In genomic region chrX:154373340-154374306, GRCh38 we compare ENCODE assay signal across 8 cellular contexts. TPM values are rescaled to one million over a fixed set of nuclear protein-coding genes. Genes with fewer than 3 reads are reported as not detected.
DNase-seq lines count a peak whose midpoint lies in the region; TF ChIP-seq lines count a peak whose summit lies in the region.

No MANE protein-coding gene starts in this region.

- peak overlapping the region; percentile 56 for H3K4me3 ChIP-seq in LNCaP clone FGC (ENCODE audit: low read depth, low read length)
- H3K4me3 ChIP-seq in epithelial cell of esophagus (ENCODE audit: low read length), result peak overlapping the region; percentile 61
- peak overlapping the region; percentile 4 for H3K4me3 ChIP-seq in mucosa of stomach (ENCODE audit: low read length)
- H3K4me3 ChIP-seq in urinary bladder (ENCODE audit: low read depth, low read length), result peak overlapping the region; percentile 43

- TF ChIP-seq CTCF in LNCaP clone FGC (IDR thresholded peaks at IDR 0.05; ENCODE audit: control insufficient read depth, extremely low read depth, insufficient read depth), result peak; percentile 65
- peak; percentile 72 for TF ChIP-seq CTCF in epithelial cell of esophagus (IDR thresholded peaks at IDR 0.05; ENCODE audit: insufficient read depth, low read depth, low read length, missing control alignments)

- DNase-seq in NCI-H2107 treated with DMSO at 0.1 percent for 48 hours (lab: John Stamatoyannopoulos, UW; ENCODE audit: unreplicated experiment), result peak; percentile 50
- DNase-seq in NCI-H2107 (lab: John Stamatoyannopoulos, UW), result no peak
- DNase-seq in LNCaP clone FGC (ENCODE audit: low read depth), result peak; percentile 67
- peak; percentile 89 for DNase-seq in SK-N-DZ (ENCODE audit: low spot score)
- peak; percentile 85 for DNase-seq in epithelial cell of esophagus (ENCODE audit: low read depth)
- no peak for DNase-seq in activated CD4-positive, CD25-positive, alpha-beta regulatory T cell (lab: John Stamatoyannopoulos, UW)

- peaks cover 5% of the 10 kb centered on the region for H3K27me3 ChIP-seq in mucosa of stomach (ENCODE audit: control insufficient read depth, insufficient read depth, low read length)

- H3K9ac ChIP-seq in mucosa of stomach (ENCODE audit: low read length), result peak overlapping the region; percentile 47

- H3K36me3 ChIP-seq in mucosa of stomach (ENCODE audit: control insufficient read depth, insufficient read depth, low read length) (no peaks in the 10 kb centered on the region), urinary bladder (ENCODE audit: insufficient read depth) (no peaks in the 10 kb centered on the region)

- no peaks in the 10 kb centered on the region for H3K9me3 ChIP-seq in mucosa of stomach (ENCODE audit: control insufficient read depth, low read length)

- H3K4me1 ChIP-seq in mucosa of stomach (ENCODE audit: control insufficient read depth, insufficient read depth, low read length) (peaks cover 18% of the 10 kb centered on the region), urinary bladder (ENCODE audit: insufficient read depth) (no peaks in the 10 kb centered on the region)

- peak overlapping the region; percentile 81 for H3K27ac ChIP-seq in urinary bladder (ENCODE audit: low read depth)

- 7% methylated on average over 23 of the region's 23 CpGs for WGBS in urinary bladder

RNA-seq across cellular contexts. Expression of gene FLNA, which starts 0.8 kb away (rescaled TPM):
- polyA plus RNA-seq in SK-N-DZ (2014; cell fraction: cytosol; rRNA removed), result 118 and 164 TPM in 2 replicates
- polyA plus RNA-seq in SK-N-DZ (2014; cell fraction: nucleus; rRNA removed), result 267 and 369 TPM in 2 replicates
- 1,306 TPM for total RNA-seq in urinary bladder
- 6,054 TPM for polyA plus RNA-seq in urinary bladder

RNA-seq across cellular contexts. Expression of gene EMD, which starts 5.5 kb away (rescaled TPM):
- 76.3 and 77.9 TPM in 2 replicates for polyA plus RNA-seq in SK-N-DZ (2014; cell fraction: cytosol; rRNA removed)
- 63.6 and 71.0 TPM in 2 replicates for polyA plus RNA-seq in SK-N-DZ (2014; cell fraction: nucleus; rRNA removed)
- 25.9 TPM for total RNA-seq in urinary bladder
- polyA plus RNA-seq in urinary bladder, result 138 TPM

RNA-seq across cellular contexts. Expression of gene RPL10, which starts 24.6 kb away (rescaled TPM):
- polyA plus RNA-seq in SK-N-DZ (2014; cell fraction: cytosol; rRNA removed), result 4,718 and 5,431 TPM in 2 replicates
- 2,533 and 5,089 TPM in 2 replicates for polyA plus RNA-seq in SK-N-DZ (2014; cell fraction: nucleus; rRNA removed)
- total RNA-seq in urinary bladder, result 3,691 TPM
- 5,631 TPM for polyA plus RNA-seq in urinary bladder

RNA-seq across cellular contexts. Expression of gene DNASE1L1, which starts 35.4 kb away (rescaled TPM):
- 15.5 and 17.3 TPM in 2 replicates for polyA plus RNA-seq in SK-N-DZ (2014; cell fraction: cytosol; rRNA removed)
- 12.1 and 20.9 TPM in 2 replicates for polyA plus RNA-seq in SK-N-DZ (2014; cell fraction: nucleus; rRNA removed)
- total RNA-seq in urinary bladder, result 11.9 TPM
- 22.3 TPM for polyA plus RNA-seq in urinary bladder

RNA-seq across cellular contexts. Expression of gene TAFAZZIN, which starts 37.7 kb away (rescaled TPM):
- 37.3 and 52.4 TPM in 2 replicates for polyA plus RNA-seq in SK-N-DZ (2014; cell fraction: cytosol; rRNA removed)
- 299 and 385 TPM in 2 replicates for polyA plus RNA-seq in SK-N-DZ (2014; cell fraction: nucleus; rRNA removed)
- total RNA-seq in urinary bladder, result 13.4 TPM
- 33.4 TPM for polyA plus RNA-seq in urinary bladder

Comparison
In these comparisons a context has a peak if more than half of its experiments do, and no peak if none do; other contexts are left out.
1. DNase-seq: peak in NCI-H2107 treated with DMSO at 0.1 percent for 48 hours (single experiment), LNCaP clone FGC (single experiment), SK-N-DZ (single experiment) and epithelial cell of esophagus (single experiment); none in NCI-H2107 (single experiment) and activated CD4-positive, CD25-positive, alpha-beta regulatory T cell (0 of 4).
2. H3K4me3 ChIP-seq: peak in every context shown above with its lines; median percentile 61 in epithelial cell of esophagus; 56 in LNCaP clone FGC; 43 in urinary bladder; 4 in mucosa of stomach.